In genomic region chr3:169966951-169967915, GRCh38 we compare ENCODE assay signal across 1 cellular context.
TF ChIP-seq lines count a peak whose summit lies in the region.

No MANE protein-coding gene starts in this region.

TF ChIP-seq in HepG2, 621 proteins besides CTCF, POLR2A, EP300 and RAD21 (continued from another document and continues in another):
- no peak for TF ChIP-seq ZBTB34 (CRISPR knock-in tag; IDR thresholded peaks at IDR 0.05)
- no peak for TF ChIP-seq ZNF30 (CRISPR knock-in tag; IDR thresholded peaks at IDR 0.05)
- no peak for TF ChIP-seq AHR (CRISPR knock-in tag; IDR thresholded peaks at IDR 0.05)
- TF ChIP-seq ASH2L (IDR thresholded peaks at IDR 0.05; ENCODE audit: insufficient read length, low read depth, low read length): peak; percentile 71
- no peak for TF ChIP-seq ZNF572 (CRISPR knock-in tag; IDR thresholded peaks at IDR 0.05)
- 0 out of 2 replicates have a peak, but pooled peaks have one; percentile 16 for TF ChIP-seq FOXK2 (IDR thresholded peaks at IDR 0.05)
- TF ChIP-seq ZNF709 (CRISPR knock-in tag; IDR thresholded peaks at IDR 0.05): no peak
- TF ChIP-seq ZNF34 (CRISPR knock-in tag; IDR thresholded peaks at IDR 0.05; ENCODE audit: borderline replicate concordance): no peak
- no peak for TF ChIP-seq ZGPAT (CRISPR knock-in tag; IDR thresholded peaks at IDR 0.05)
- TF ChIP-seq KDM2A (CRISPR knock-in tag; IDR thresholded peaks at IDR 0.05; ENCODE audit: borderline replicate concordance, low read depth): no peak; the same call in 1 of the 2 replicates
- TF ChIP-seq ZNF580 (CRISPR knock-in tag; IDR thresholded peaks at IDR 0.05; ENCODE audit: borderline replicate concordance, low read depth): 0 out of 2 replicates have a peak, but pooled peaks have one; percentile 12
- TF ChIP-seq SP1 (IDR thresholded peaks at IDR 0.05): no peak
- TF ChIP-seq SP1 (CRISPR knock-in tag; IDR thresholded peaks at IDR 0.05): no peak
- no peak for TF ChIP-seq ZBTB44 (CRISPR knock-in tag; IDR thresholded peaks at IDR 0.05)
- no peak for TF ChIP-seq ZNF549 (CRISPR knock-in tag; IDR thresholded peaks at IDR 0.05)
- peak; percentile 8; the same call in 1 of the 2 replicates for TF ChIP-seq SPEN (CRISPR knock-in tag; IDR thresholded peaks at IDR 0.05; ENCODE audit: low read depth)
- no peak for TF ChIP-seq E2F2 (CRISPR knock-in tag; IDR thresholded peaks at IDR 0.05; ENCODE audit: borderline replicate concordance)
- no peak for TF ChIP-seq KLF16 (CRISPR knock-in tag; IDR thresholded peaks at IDR 0.05)
- TF ChIP-seq NRL (CRISPR knock-in tag; IDR thresholded peaks at IDR 0.05; ENCODE audit: borderline replicate concordance): no peak
- no peak for TF ChIP-seq NKX3-1 (CRISPR knock-in tag; IDR thresholded peaks at IDR 0.05)
- TF ChIP-seq RBFOX2 (IDR thresholded peaks at IDR 0.05; ENCODE audit: low read depth, low read length): peak; percentile 72
- no peak for TF ChIP-seq MEF2D (CRISPR knock-in tag; IDR thresholded peaks at IDR 0.05)
- TF ChIP-seq SUZ12 (IDR thresholded peaks at IDR 0.05; ENCODE audit: low read depth, low read length): no peak
- no peak for TF ChIP-seq E2F5 (CRISPR knock-in tag; conservative IDR thresholded peaks at IDR 0.05)
- TF ChIP-seq PREB (CRISPR knock-in tag; IDR thresholded peaks at IDR 0.05): no peak
- TF ChIP-seq TBL1XR1 (IDR thresholded peaks at IDR 0.05; ENCODE audit: borderline replicate concordance, low read length, partially characterized antibody): no peak
- TF ChIP-seq ZNF326 (CRISPR knock-in tag; IDR thresholded peaks at IDR 0.05; ENCODE audit: borderline replicate concordance): no peak
- no peak for TF ChIP-seq ZFYVE20 (CRISPR knock-in tag; IDR thresholded peaks at IDR 0.05; ENCODE audit: borderline replicate concordance, low read depth)
- no peak for TF ChIP-seq ZNF180 (CRISPR knock-in tag; IDR thresholded peaks at IDR 0.05; ENCODE audit: borderline replicate concordance, low read depth)
- no peak for TF ChIP-seq SKIL (CRISPR knock-in tag; IDR thresholded peaks at IDR 0.05; ENCODE audit: borderline replicate concordance)
- TF ChIP-seq ZMYM3 (CRISPR knock-in tag; IDR thresholded peaks at IDR 0.05): no peak
- TF ChIP-seq ZNF329 (CRISPR knock-in tag; IDR thresholded peaks at IDR 0.05; ENCODE audit: low read depth): no peak
- no peak for TF ChIP-seq MBD4 (IDR thresholded peaks at IDR 0.05; ENCODE audit: borderline replicate concordance, low read length)
- no peak for TF ChIP-seq EEA1 (CRISPR knock-in tag; IDR thresholded peaks at IDR 0.05; ENCODE audit: borderline replicate concordance)
- no peak for TF ChIP-seq MTF1 (CRISPR knock-in tag; IDR thresholded peaks at IDR 0.05)
- TF ChIP-seq CBFB (CRISPR knock-in tag; IDR thresholded peaks at IDR 0.05): no peak
- TF ChIP-seq KDM6A (CRISPR knock-in tag; IDR thresholded peaks at IDR 0.05; ENCODE audit: low read depth): no peak
- no peak for TF ChIP-seq ZBED4 (CRISPR knock-in tag; IDR thresholded peaks at IDR 0.05; ENCODE audit: borderline replicate concordance)
- TF ChIP-seq ZBTB46 (CRISPR knock-in tag; IDR thresholded peaks at IDR 0.05; ENCODE audit: borderline replicate concordance): no peak
- no peak for TF ChIP-seq BORCS8-MEF2B (CRISPR knock-in tag; IDR thresholded peaks at IDR 0.05)
- TF ChIP-seq RXRA (CRISPR knock-in tag; IDR thresholded peaks at IDR 0.05): no peak
- no peak for TF ChIP-seq SETDB1 (CRISPR knock-in tag; IDR thresholded peaks at IDR 0.05; ENCODE audit: borderline replicate concordance)
- no peak for TF ChIP-seq ZBTB39 (CRISPR knock-in tag; IDR thresholded peaks at IDR 0.05)
- TF ChIP-seq RAD51 (IDR thresholded peaks at IDR 0.05; ENCODE audit: borderline replicate concordance): no peak
- TF ChIP-seq GTF3A (CRISPR knock-in tag; conservative IDR thresholded peaks at IDR 0.05): no peak
- no peak for TF ChIP-seq KLF6 (CRISPR knock-in tag; IDR thresholded peaks at IDR 0.05)
